8 cellular contexts compared by ENCODE assay signal in the genomic region with DNA sequence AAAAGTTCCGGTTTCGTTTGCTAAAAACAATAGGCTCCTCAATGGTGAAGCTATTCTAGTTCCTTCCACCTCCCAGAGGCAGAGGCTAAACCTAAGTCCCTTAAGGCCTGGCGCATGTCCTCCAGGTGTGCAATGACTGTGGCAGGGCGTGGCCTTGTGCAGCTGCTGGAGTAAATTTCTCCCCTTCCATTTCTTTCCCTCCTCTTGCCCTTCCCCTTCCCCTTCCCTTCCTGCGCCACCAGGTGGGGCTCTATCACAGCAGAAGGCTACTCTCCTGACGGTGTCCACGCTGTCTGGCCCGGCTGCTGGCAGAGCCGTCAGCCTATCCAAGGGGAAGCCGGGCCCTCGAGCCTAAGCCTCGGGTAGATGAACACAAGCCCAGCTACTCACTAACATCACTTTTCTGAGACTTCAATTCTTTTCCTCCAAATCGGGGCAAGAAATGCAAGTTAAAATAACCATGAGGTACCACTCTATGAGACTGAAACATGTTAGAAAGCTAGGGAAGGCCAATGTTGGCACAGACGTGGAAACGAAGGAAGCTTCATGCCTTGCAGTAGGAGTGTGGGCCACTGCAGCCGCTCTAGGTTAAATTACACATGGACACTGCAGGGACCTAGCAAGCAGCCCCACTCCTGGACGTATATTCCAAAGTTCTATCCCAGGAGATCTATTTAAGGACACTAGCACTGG. TPM values are rescaled to one million over a fixed set of nuclear protein-coding genes. Genes with fewer than 3 reads are reported as not detected.
DNase-seq lines count a peak whose midpoint lies in the region; ATAC-seq and TF ChIP-seq lines count a peak whose summit lies in the region.

No MANE protein-coding gene starts in this region.

- TF ChIP-seq CTCF in DOHH2 (IDR thresholded peaks at IDR 0.05; ENCODE audit: low read depth, low read length, poor library complexity, severe bottlenecking) (peak; percentile 85), fibroblast of pulmonary artery (IDR thresholded peaks at IDR 0.05; ENCODE audit: low read length, missing control alignments) (peak; percentile 86), testis (IDR thresholded peaks at IDR 0.05) (peak; percentile 79 to 92 (median 90))

- H3K27ac ChIP-seq in DOHH2 (ENCODE audit: low read depth, low read length) (no peak overlapping the region), testis (no peak overlapping the region)

- ATAC-seq in GM21737 (IDR thresholded peaks at IDR 0.05; ENCODE audit: unreplicated experiment): peak; percentile 86
- ATAC-seq in activated T-cell treated with anti-CD3 and anti-CD28 coated beads, Interleukin-2, amount 50 U/mL, for 72 hours (replicated peaks in 1 of 2): peak; percentile 85 to 89

- peaks cover 6% of the 10 kb centered on the region for H3K4me1 ChIP-seq in DOHH2 (ENCODE audit: control insufficient read depth, low read length)
- H3K4me1 ChIP-seq in testis: no peaks in the 10 kb centered on the region

- peaks cover 6% of the 10 kb centered on the region for H3K27me3 Mint-ChIP-seq in activated T-cell treated with anti-CD3 and anti-CD28 coated beads, Interleukin-2, amount 50 U/mL, for 72 hours (ENCODE audit: low read depth)

- H3K36me3 Mint-ChIP-seq in activated T-cell treated with anti-CD3 and anti-CD28 coated beads, Interleukin-2, amount 50 U/mL, for 72 hours (ENCODE audit: insufficient read depth in 2 of 2): no peaks in the 10 kb centered on the region

- no peak overlapping the region for H3K4me3 ChIP-seq in DOHH2 (ENCODE audit: low read length)
- no peak overlapping the region for H3K4me3 ChIP-seq in fibroblast of pulmonary artery (replicated peaks; ENCODE audit: low read depth, low read length)
- H3K4me3 ChIP-seq in testis: no peak overlapping the region

- peak overlapping the region; percentile 30; the same call in 1 of the 2 replicates for H3K4me2 ChIP-seq in DOHH2 (ENCODE audit: low read length)

- 18 to 19% methylated on average over 17 of the region's 17 CpGs for WGBS in testis, 2 donors

- H3K4me1 Mint-ChIP-seq in activated T-cell treated with anti-CD3 and anti-CD28 coated beads, Interleukin-2, amount 50 U/mL, for 72 hours (ENCODE audit: low read depth): no peaks in the 10 kb centered on the region

- no peaks in the 10 kb centered on the region for H3K27me3 ChIP-seq in DOHH2 (ENCODE audit: control insufficient read depth, low read length)
- H3K27me3 ChIP-seq in testis: no peaks in the 10 kb centered on the region

- in situ Hi-C loops in KBM-7 (cut with MboI; ENCODE audit: low pct_unique_long_range_greater_than_20kb, low sequenced_read_pairs): loop anchor here (25.0 kb wide), 1 partner anchor 504 kb away; no protein-coding TSS in a partner anchor

- no peak for TF ChIP-seq POLR2A in testis (IDR thresholded peaks at IDR 0.05)

- H3K79me2 ChIP-seq in DOHH2 (ENCODE audit: control insufficient read depth, low read length): no peaks in the 10 kb centered on the region

- no peaks in the 10 kb centered on the region for H3K9me3 ChIP-seq in DOHH2 (ENCODE audit: control insufficient read depth, insufficient read depth, low read length)
- no peaks in the 10 kb centered on the region for H3K9me3 ChIP-seq in testis

- no peak overlapping the region for H3K27ac Mint-ChIP-seq in activated T-cell treated with anti-CD3 and anti-CD28 coated beads, Interleukin-2, amount 50 U/mL, for 72 hours

- peak; percentile 79 for DNase-seq in KBM-7
- peak; percentile 79 for DNase-seq in RKO (ENCODE audit: low spot score)
- DNase-seq in activated T-cell treated with anti-CD3 and anti-CD28 coated beads, Interleukin-2, amount 50 U/mL, for 72 hours: peak; percentile 70 to 72
- peak; percentile 79 for DNase-seq in fibroblast of pulmonary artery (ENCODE audit: low read depth)
- peak; percentile 20 for DNase-seq in non-pigmented ciliary epithelial cell (ENCODE audit: low read depth)
- peak; percentile 90 for DNase-seq in testis

- peaks cover 1 to 5% of the 10 kb centered on the region in 2 donors for H3K9me3 Mint-ChIP-seq in activated T-cell treated with anti-CD3 and anti-CD28 coated beads, Interleukin-2, amount 50 U/mL, for 72 hours

- intact Hi-C loops in testis (cut with DNase I; ENCODE audit: low total_unique reads): no loop called here

- H3K36me3 ChIP-seq in DOHH2 (ENCODE audit: control insufficient read depth, low read length) (no peaks in the 10 kb centered on the region), testis (ENCODE audit: low read depth, missing control alignments) (no peaks in the 10 kb centered on the region)

- H3K9me2 ChIP-seq in DOHH2 (replicated peaks; ENCODE audit: control insufficient read depth, low read length): no peaks in the 10 kb centered on the region

- H3K4me3 Mint-ChIP-seq in activated T-cell treated with anti-CD3 and anti-CD28 coated beads, Interleukin-2, amount 50 U/mL, for 72 hours: no peak overlapping the region

- H4K20me1 ChIP-seq in DOHH2 (ENCODE audit: control insufficient read depth, insufficient read depth, low read depth, low read length): no peaks in the 10 kb centered on the region

- H3F3A ChIP-seq in DOHH2 (ENCODE audit: control insufficient read depth, insufficient read depth): no peaks in the 10 kb centered on the region

RNA-seq across cellular contexts. Expression of a gene that starts 34.4 kb away (rescaled TPM):
- not detected for total RNA-seq in activated T-cell treated with anti-CD3 and anti-CD28 coated beads, Interleukin-2, amount 50 U/mL, for 72 hours
- 10 to 100 TPM in 1 of 2 donors, 1 to 10 TPM in 1; 5.3 to 27.2 TPM for total RNA-seq in testis
- 33.2 TPM for polyA plus RNA-seq in testis (ENCODE audit: insufficient read depth, low read depth, low replicate concordance)

Comparison
In these comparisons a context has a peak if more than half of its experiments do, and no peak if none do; other contexts are left out.
1. DNase-seq: peak in every context shown above with its lines; median percentile 90 in testis; 79 in KBM-7; 79 in RKO; 79 in fibroblast of pulmonary artery; 71 in activated T-cell treated with anti-CD3 and anti-CD28 coated beads, Interleukin-2, amount 50 U/mL, for 72 hours; 20 in non-pigmented ciliary epithelial cell.
2. RNA of a gene that starts 34.4 kb away (total RNA-seq): 5.3 to 27.2 TPM in testis; not detected in activated T-cell treated with anti-CD3 and anti-CD28 coated beads, Interleukin-2, amount 50 U/mL, for 72 hours; every median in the first group is over 4 times any median in the second.
3. Peak in every context shown above with its lines, with median percentiles within 50 percentile points of each other: CTCF ChIP-seq.